In the genomic region with DNA sequence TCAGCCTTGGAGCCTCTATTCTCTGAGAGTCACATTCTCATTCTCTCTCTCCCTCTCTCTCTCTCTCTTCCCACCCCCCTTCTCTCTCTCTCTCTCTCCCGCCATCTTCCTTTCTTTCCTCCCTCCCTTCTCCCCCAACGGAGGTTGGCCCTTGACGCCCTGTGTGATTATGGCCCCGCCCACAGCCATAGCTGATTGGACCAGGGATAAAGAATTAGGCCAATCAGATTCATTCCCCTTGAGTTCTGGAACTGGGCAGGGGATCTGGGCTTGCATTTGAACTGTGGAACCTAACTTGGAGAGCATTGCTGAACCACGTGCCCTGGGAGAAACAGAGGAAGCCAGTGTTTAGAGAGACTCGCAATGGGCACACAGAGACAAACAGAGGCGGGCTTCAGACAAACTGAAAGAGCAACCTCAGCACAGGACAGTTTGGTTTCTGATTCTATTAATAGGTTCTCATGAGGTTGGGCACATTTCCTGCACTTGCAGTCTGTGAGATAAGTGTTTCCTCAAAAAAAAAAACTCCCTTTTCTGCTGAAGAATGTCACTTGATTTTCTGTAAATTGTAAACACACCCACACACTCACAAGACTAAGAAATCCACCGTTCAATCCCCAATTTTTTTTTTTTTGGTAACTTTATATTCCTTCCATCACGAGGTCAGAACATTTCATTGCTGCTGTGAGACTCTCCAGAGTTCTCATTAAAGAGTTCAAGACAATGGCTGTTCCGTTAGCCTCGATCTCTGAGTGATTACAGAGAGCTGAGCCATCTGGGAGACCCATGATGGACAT, we compare ENCODE assay signal across 8 cellular contexts. TPM values are rescaled to one million over a fixed set of nuclear protein-coding genes. Genes with fewer than 3 reads are reported as not detected.
DNase-seq lines count a peak whose midpoint lies in the region; ATAC-seq and TF ChIP-seq lines count a peak whose summit lies in the region.

No MANE protein-coding gene starts in this region.

- no peaks in the 10 kb centered on the region for H3K9me3 ChIP-seq in Peyer's patch

- H3K27ac ChIP-seq in Peyer's patch (peak overlapping the region; percentile 37 to 80 (median 65)), rectal smooth muscle tissue (ENCODE audit: low read depth, low read length) (peak overlapping the region; percentile 41)

- DNase-seq in NCI-H82 (lab: John Stamatoyannopoulos, UW) = peak; percentile 56
- no peak for DNase-seq in NCI-H82 treated with DMSO at 0.1 percent for 48 hours (lab: John Stamatoyannopoulos, UW; ENCODE audit: unreplicated experiment)
- DNase-seq in Peyer's patch = peak; percentile 65 to 93 (median 90)
- DNase-seq in activated T-helper 9 cell treated with anti-CD3 and anti-CD28 coated beads, Interleukin-2, amount 50 U/mL, for 16 hours (ENCODE audit: low read depth) = peak; percentile 74
- peak; percentile 63 for DNase-seq in glomerular endothelial cell (ENCODE audit: extremely low read depth, low read depth, low spot score)
- DNase-seq in NCI-H2107 (lab: John Stamatoyannopoulos, UW) = no peak

- H3K4me1 ChIP-seq in Peyer's patch (peaks cover 0 to 12% (median 6%) of the 10 kb centered on the region in 4 donors), rectal smooth muscle tissue (ENCODE audit: control insufficient read depth, insufficient read depth, low read length) (peaks cover 11% of the 10 kb centered on the region)

- H3K36me3 ChIP-seq in Peyer's patch = no peaks in the 10 kb centered on the region
- no peaks in the 10 kb centered on the region for H3K36me3 ChIP-seq in rectal smooth muscle tissue (ENCODE audit: control insufficient read depth, insufficient read depth, low read length)

- H3K27me3 ChIP-seq in Peyer's patch (no peaks in the 10 kb centered on the region), rectal smooth muscle tissue (ENCODE audit: control insufficient read depth, insufficient read depth, low read length) (no peaks in the 10 kb centered on the region)

- no peak for TF ChIP-seq POLR2A in Peyer's patch (IDR thresholded peaks at IDR 0.05)

- H3K4me3 ChIP-seq in Peyer's patch (peak overlapping the region in 3 of 4 donors; percentile 14 to 29 (median 20)), rectal smooth muscle tissue (ENCODE audit: low read length) (peak overlapping the region; percentile 41)

- no peak overlapping the region for H3K9ac ChIP-seq in rectal smooth muscle tissue (ENCODE audit: low read length)

- peak; percentile 67 for ATAC-seq in HG02973 (IDR thresholded peaks at IDR 0.05; ENCODE audit: unreplicated experiment)

- TF ChIP-seq CTCF in Peyer's patch (IDR thresholded peaks at IDR 0.05) = no peak

RNA-seq across cellular contexts. Expression of gene P2RX7, which starts 3.6 kb away (rescaled TPM):
- total RNA-seq in Peyer's patch (1 to 10 TPM in 3 of 4 donors, not detected in 1; 1.0 to 9.1 (median 1.7) TPM), glomerular endothelial cell (2.6 and 4.2 TPM in 2 replicates)

Comparison
In these comparisons a context has a peak if more than half of its experiments do, and no peak if none do; other contexts are left out.
1. DNase-seq: peak in NCI-H82 (single experiment), Peyer's patch (3 of 3), activated T-helper 9 cell treated with anti-CD3 and anti-CD28 coated beads, Interleukin-2, amount 50 U/mL, for 16 hours (single experiment) and glomerular endothelial cell (single experiment); none in NCI-H82 treated with DMSO at 0.1 percent for 48 hours (single experiment) and NCI-H2107 (single experiment).